10 cellular contexts compared by ENCODE assay signal in the genomic region with DNA sequence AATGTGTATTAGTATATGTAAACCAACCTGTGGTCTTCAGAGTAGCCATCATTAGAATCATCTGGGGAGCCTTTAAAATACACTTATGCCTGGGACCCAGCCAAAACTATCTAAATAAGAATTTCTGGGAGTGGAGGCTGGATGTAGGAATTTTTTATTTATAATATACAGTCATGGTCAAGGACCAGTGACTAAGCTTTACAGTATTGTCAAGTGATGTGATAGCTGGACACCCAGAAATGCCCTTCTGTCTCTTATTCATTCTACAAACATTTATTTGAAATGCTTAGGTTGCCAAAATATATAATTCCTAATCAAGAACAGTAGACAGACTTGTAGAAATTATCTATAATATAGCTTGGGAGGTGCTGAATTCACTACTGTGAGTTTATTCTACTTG.
A peak's percentile ranks its signal among the peaks of the same experiment; 100 is the strongest.
DNase-seq lines count a peak whose midpoint lies in the region; ATAC-seq and FAIRE-seq lines count a peak whose summit lies in the region.
"Had no signal": no experiment of that assay in that cellular context is flagged by ENCODE, and none has a peak within 500 bp of the region (broad histone marks: within the 10 kb centered on the region; RNA-seq: fewer than 3 reads in every experiment).

No MANE protein-coding gene starts in this region.

- H3K4me1 ChIP-seq in CD4-positive, alpha-beta memory T cell (ENCODE audit: insufficient read depth, low read length): peaks cover 86% of the 10 kb centered on the region

- no peak for FAIRE-seq in HTR-8/SVneo (lab: Jason Lieb, UNC)
- FAIRE-seq: H1 had no signal

- intact Hi-C loops in CD4-positive, alpha-beta memory T cell (cut with micrococcal nuclease): no loop called here

- no peak for DNase-seq in CD4-positive, alpha-beta memory T cell
- DNase-seq in HTR-8/SVneo (ENCODE audit: insufficient read length, low spot score) (peak; percentile 5), non-pigmented ciliary epithelial cell (ENCODE audit: low read depth) (peak; percentile 56), NCI-H446 treated with DMSO at 0.1 percent for 48 hours (lab: John Stamatoyannopoulos, UW) (no peak), HK-2 (ENCODE audit: unreplicated experiment) (no peak)
- no peak for DNase-seq in central memory CD8-positive, alpha-beta T cell (ENCODE audit: low spot score in 2 of 2)
- DNase-seq: NCI-H1048 had no signal

- no peaks in the 10 kb centered on the region for H3K9me3 ChIP-seq in CD4-positive, alpha-beta memory T cell (ENCODE audit: control insufficient read depth in 1 of 2, low read length in 2 of 2)

- no peak for ATAC-seq in central memory CD8-positive, alpha-beta T cell (replicated peaks; ENCODE audit: extremely low read depth, poor library complexity, severe bottlenecking)
- ATAC-seq in GM19452 (IDR thresholded peaks at IDR 0.05; ENCODE audit: unreplicated experiment) (no peak), GM21786 (IDR thresholded peaks at IDR 0.05; ENCODE audit: unreplicated experiment) (no peak)

- CTCF ChIA-PET in CD4-positive, alpha-beta memory T cell (lab: Charles Lee; ENCODE audit: partially characterized antibody): interaction anchor here (2.3 kb wide), 1 partner anchor 9 kb away, joined by 7 read pairs; no protein-coding TSS in a partner anchor

- no peaks in the 10 kb centered on the region for H3K27me3 Mint-ChIP-seq in CD4-positive, alpha-beta memory T cell
- H3K27me3 Mint-ChIP-seq in central memory CD8-positive, alpha-beta T cell: no peaks in the 10 kb centered on the region

- POLR2A ChIA-PET in CD4-positive, alpha-beta memory T cell (lab: Charles Lee; ENCODE audit: partially characterized antibody): interaction anchor here (0.7 to 1.3 kb wide), 2 partner anchors 10 to 47 kb away, joined by 3 to 4 read pairs; no protein-coding TSS in a partner anchor

- peak overlapping the region in 5 of 8 donors; percentile 7 to 72 (median 26) for H3K4me3 Mint-ChIP-seq in CD4-positive, alpha-beta memory T cell
- no peak overlapping the region for H3K4me3 Mint-ChIP-seq in central memory CD8-positive, alpha-beta T cell

- H3K36me3 Mint-ChIP-seq in CD4-positive, alpha-beta memory T cell: peaks cover 24 to 60% of the 10 kb centered on the region in 2 donors
- peaks cover 31% of the 10 kb centered on the region for H3K36me3 Mint-ChIP-seq in central memory CD8-positive, alpha-beta T cell (ENCODE audit: insufficient read depth)

- H3K4me3 ChIP-seq in CD4-positive, alpha-beta memory T cell (ENCODE audit: low read length in 2 of 2): no peak overlapping the region

- no peaks in the 10 kb centered on the region for H3K27me3 ChIP-seq in CD4-positive, alpha-beta memory T cell (ENCODE audit: insufficient read depth, low read length)

- peaks cover 7% of the 10 kb centered on the region for H3K36me3 ChIP-seq in CD4-positive, alpha-beta memory T cell (ENCODE audit: insufficient read depth, low read length)

- H3K27ac ChIP-seq in CD4-positive, alpha-beta memory T cell (ENCODE audit: low read depth, low read length): peak overlapping the region; percentile 5

- peaks cover 51 to 88% (median 71%) of the 10 kb centered on the region in 4 donors for H3K4me1 Mint-ChIP-seq in CD4-positive, alpha-beta memory T cell
- peaks cover 65% of the 10 kb centered on the region for H3K4me1 Mint-ChIP-seq in central memory CD8-positive, alpha-beta T cell

- peaks cover 0 to 2% (median 0%) of the 10 kb centered on the region in 8 donors for H3K9me3 Mint-ChIP-seq in CD4-positive, alpha-beta memory T cell
- no peaks in the 10 kb centered on the region for H3K9me3 Mint-ChIP-seq in central memory CD8-positive, alpha-beta T cell

- peak overlapping the region in 4 of 7 donors; percentile 59 to 80 (median 78) for H3K27ac Mint-ChIP-seq in CD4-positive, alpha-beta memory T cell
- H3K27ac Mint-ChIP-seq in central memory CD8-positive, alpha-beta T cell (ENCODE audit: low read depth): peak overlapping the region; percentile 84

Comparison
In these comparisons a context has a peak if more than half of its experiments do, and no peak if none do; other contexts are left out.
1. DNase-seq: peak in HTR-8/SVneo (single experiment) and non-pigmented ciliary epithelial cell (single experiment); none in CD4-positive, alpha-beta memory T cell (0 of 5), central memory CD8-positive, alpha-beta T cell (0 of 2), NCI-H446 treated with DMSO at 0.1 percent for 48 hours (single experiment) and HK-2 (single experiment).